ENCODE assay signal across 9 cellular contexts in genomic region chr6:17585766-17586502, GRCh38.
A peak's percentile ranks its signal among the peaks of the same experiment; 100 is the strongest.
DNase-seq lines count a peak whose midpoint lies in the region; ATAC-seq and TF ChIP-seq lines count a peak whose summit lies in the region.
"Had no signal": no experiment of that assay in that cellular context is flagged by ENCODE, and none has a peak within 500 bp of the region (broad histone marks: within the 10 kb centered on the region; RNA-seq: fewer than 3 reads in every experiment).

No MANE protein-coding gene starts in this region.

- no peak overlapping the region for H3K27ac Mint-ChIP-seq in stimulated activated effector memory CD8-positive, alpha-beta T cell treated with anti-CD3 and anti-CD28 coated beads, Interleukin-12 subunit alpha, Interleukin-12 subunit beta, amount 100 ng/mL, for 72 hours

- H3K4me1 Mint-ChIP-seq in stimulated activated effector memory CD8-positive, alpha-beta T cell treated with anti-CD3 and anti-CD28 coated beads, Interleukin-12 subunit alpha, Interleukin-12 subunit beta, amount 100 ng/mL, for 72 hours = peaks cover 9% of the 10 kb centered on the region

- peak; percentile 13 for TF ChIP-seq CTCF in fibroblast of pulmonary artery (IDR thresholded peaks at IDR 0.05; ENCODE audit: low read length, missing control alignments)

- peak; percentile 67 for DNase-seq in NCI-H82 (lab: John Stamatoyannopoulos, UW)
- no peak for DNase-seq in NCI-H82 treated with DMSO at 0.1 percent for 48 hours (lab: John Stamatoyannopoulos, UW; ENCODE audit: unreplicated experiment)
- DNase-seq in NCI-H524 (lab: John Stamatoyannopoulos, UW) = peak; percentile 55 to 79
- DNase-seq in fibroblast of pulmonary artery (ENCODE audit: low read depth) = no peak
- DNase-seq in stimulated activated effector memory CD8-positive, alpha-beta T cell treated with anti-CD3 and anti-CD28 coated beads, Interleukin-12 subunit alpha, Interleukin-12 subunit beta, amount 100 ng/mL, for 72 hours (ENCODE audit: low spot score in 2 of 2) = no peak
- DNase-seq in AG08396 (ENCODE audit: low spot score) = no peak
- no peak for DNase-seq in NCI-H2081 treated with DMSO at 0.1 percent for 48 hours (lab: John Stamatoyannopoulos, UW)
- DNase-seq in activated CD4-positive, alpha-beta T cell treated with anti-CD3 and anti-CD28 coated beads for 4 hours = no peak
- DNase-seq: hypothalamus had no signal

- no peaks in the 10 kb centered on the region for H3K36me3 Mint-ChIP-seq in stimulated activated effector memory CD8-positive, alpha-beta T cell treated with anti-CD3 and anti-CD28 coated beads, Interleukin-12 subunit alpha, Interleukin-12 subunit beta, amount 100 ng/mL, for 72 hours

- H3K9me3 Mint-ChIP-seq in stimulated activated effector memory CD8-positive, alpha-beta T cell treated with anti-CD3 and anti-CD28 coated beads, Interleukin-12 subunit alpha, Interleukin-12 subunit beta, amount 100 ng/mL, for 72 hours = no peaks in the 10 kb centered on the region

- no peak overlapping the region for H3K4me3 Mint-ChIP-seq in stimulated activated effector memory CD8-positive, alpha-beta T cell treated with anti-CD3 and anti-CD28 coated beads, Interleukin-12 subunit alpha, Interleukin-12 subunit beta, amount 100 ng/mL, for 72 hours

- H3K4me3 ChIP-seq in fibroblast of pulmonary artery (replicated peaks; ENCODE audit: low read depth, low read length) = no peak overlapping the region

- peak; percentile 54 for ATAC-seq in stimulated activated effector memory CD8-positive, alpha-beta T cell treated with anti-CD3 and anti-CD28 coated beads, Interleukin-12 subunit alpha, Interleukin-12 subunit beta, amount 100 ng/mL, for 72 hours

Comparison
In these comparisons a context has a peak if more than half of its experiments do, and no peak if none do; other contexts are left out.
1. DNase-seq: peak in NCI-H82 (single experiment) and NCI-H524 (2 of 2); none in NCI-H82 treated with DMSO at 0.1 percent for 48 hours (single experiment), fibroblast of pulmonary artery (single experiment), stimulated activated effector memory CD8-positive, alpha-beta T cell treated with anti-CD3 and anti-CD28 coated beads, Interleukin-12 subunit alpha, Interleukin-12 subunit beta, amount 100 ng/mL, for 72 hours (0 of 2), AG08396 (single experiment), NCI-H2081 treated with DMSO at 0.1 percent for 48 hours (single experiment) and activated CD4-positive, alpha-beta T cell treated with anti-CD3 and anti-CD28 coated beads for 4 hours (0 of 2).